In the genomic region with DNA sequence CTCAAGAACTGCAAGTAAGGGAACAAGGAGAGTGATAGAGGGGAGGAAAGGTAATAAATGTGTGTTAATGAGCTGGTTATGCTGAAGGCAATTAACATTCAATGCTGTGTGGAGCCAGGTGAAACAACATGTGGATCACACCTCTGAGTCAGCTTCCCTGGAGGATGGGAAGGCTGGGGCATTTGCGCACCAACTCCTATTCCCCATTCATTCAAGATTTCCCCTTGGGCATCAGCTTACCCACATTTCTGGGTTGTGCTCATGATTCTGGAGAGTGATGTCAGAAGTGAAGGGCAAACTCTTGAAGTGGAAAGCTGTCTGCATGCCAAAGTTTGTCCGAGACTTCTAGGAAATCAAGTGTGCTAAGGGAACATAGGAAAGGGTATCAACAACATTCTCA, we compare ENCODE assay signal across 22 cellular contexts.
DNase-seq lines count a peak whose midpoint lies in the region; ATAC-seq and TF ChIP-seq lines count a peak whose summit lies in the region.
"Had no signal": no experiment of that assay in that cellular context is flagged by ENCODE, and none has a peak within 500 bp of the region (broad histone marks: within the 10 kb centered on the region; RNA-seq: fewer than 3 reads in every experiment).

No MANE protein-coding gene starts in this region.

- H3K27me3 ChIP-seq in left lung, result no peaks in the 10 kb centered on the region
- H3K27me3 ChIP-seq: ascending aorta had no signal

- no peak for DNase-seq in activated T-cell treated with anti-CD3 and anti-CD28 coated beads, Interleukin-2, amount 50 U/mL, for 72 hours
- DNase-seq in activated T-cell treated with anti-CD3 and anti-CD28 coated beads for 4 hours (no peak), RPMI7951 (ENCODE audit: low read depth) (peak; percentile 45), left lung (no peak), GM10248 (ENCODE audit: extremely low spot score) (no peak), RWPE1 (ENCODE audit: low spot score) (no peak)
- DNase-seq in activated naive CD8-positive, alpha-beta T cell treated with anti-CD3 and anti-CD28 coated beads for 36 hours, result no peak
- DNase-seq: activated T-cell treated with anti-CD3 and anti-CD28 coated beads, Interleukin-2, amount 50 U/mL, for 4 hours; C1 segment of cervical spinal cord; central memory CD4-positive, alpha-beta T cell; DMS79; Karpas-422; left ventricle myocardium inferior; MV-4-11; naive thymus-derived CD4-positive, alpha-beta T cell; NCI-H1436 treated with DMSO at 0.1 percent for 48 hours; NCI-H2107; NCI-H82 had no signal

- peaks cover 56% of the 10 kb centered on the region for H3K4me1 Mint-ChIP-seq in activated T-cell treated with anti-CD3 and anti-CD28 coated beads, Interleukin-2, amount 50 U/mL, for 72 hours (ENCODE audit: low read depth)
- H3K4me1 Mint-ChIP-seq in activated naive CD8-positive, alpha-beta T cell treated with anti-CD3 and anti-CD28 coated beads for 36 hours, result peaks cover 37% of the 10 kb centered on the region

- H3K27me3 Mint-ChIP-seq in activated T-cell treated with anti-CD3 and anti-CD28 coated beads, Interleukin-2, amount 50 U/mL, for 72 hours (ENCODE audit: low read depth), result no peaks in the 10 kb centered on the region
- H3K27me3 Mint-ChIP-seq in activated naive CD8-positive, alpha-beta T cell treated with anti-CD3 and anti-CD28 coated beads for 36 hours, result no peaks in the 10 kb centered on the region
- H3K27me3 Mint-ChIP-seq: naive thymus-derived CD4-positive, alpha-beta T cell; progenitor cell of endocrine pancreas; type B pancreatic cell had no signal

- H3K36me3 ChIP-seq in left lung, result no peaks in the 10 kb centered on the region
- H3K36me3 ChIP-seq: ascending aorta, left ventricle myocardium inferior had no signal

- H3K36me3 Mint-ChIP-seq in activated T-cell treated with anti-CD3 and anti-CD28 coated beads, Interleukin-2, amount 50 U/mL, for 72 hours (ENCODE audit: insufficient read depth in 2 of 2), result peaks cover 2 to 5% of the 10 kb centered on the region in 2 donors
- peaks cover 9% of the 10 kb centered on the region for H3K36me3 Mint-ChIP-seq in activated naive CD8-positive, alpha-beta T cell treated with anti-CD3 and anti-CD28 coated beads for 36 hours
- H3K36me3 Mint-ChIP-seq: type B pancreatic cell had no signal

- POLR2A ChIA-PET in GM10248 (lab: Yijun Ruan, JAX) (no interaction called here), RWPE1 (lab: Yijun Ruan, JAX; ENCODE audit: low non-redundant PET) (no interaction called here)

- H3K4me3 Mint-ChIP-seq in activated T-cell treated with anti-CD3 and anti-CD28 coated beads, Interleukin-2, amount 50 U/mL, for 72 hours, result peak overlapping the region in 1 of 2 donors; percentile 5
- no peak overlapping the region for H3K4me3 Mint-ChIP-seq in activated naive CD8-positive, alpha-beta T cell treated with anti-CD3 and anti-CD28 coated beads for 36 hours
- H3K4me3 Mint-ChIP-seq: activated T-cell treated with anti-CD3 and anti-CD28 coated beads, Interleukin-2, amount 50 U/mL, for 4 hours; naive thymus-derived CD4-positive, alpha-beta T cell; type B pancreatic cell had no signal

- no peak for TF ChIP-seq CTCF in left lung (IDR thresholded peaks at IDR 0.05)
- TF ChIP-seq CTCF in GM10248 (IDR thresholded peaks at IDR 0.05; ENCODE audit: control extremely low read depth, extremely low read depth, low read depth, missing control alignments), result no peak
- TF ChIP-seq CTCF in RWPE1 (conservative IDR thresholded peaks at IDR 0.05; ENCODE audit: low read depth), result no peak

- no peaks in the 10 kb centered on the region for H3K4me1 ChIP-seq in left lung
- H3K4me1 ChIP-seq: ascending aorta, left ventricle myocardium inferior had no signal

- H3K4me3 ChIP-seq in left lung, result no peak overlapping the region
- H3K4me3 ChIP-seq: ascending aorta, left ventricle myocardium inferior had no signal

- intact Hi-C loops in left lung (cut with DNase I), result no loop called here

- peaks cover 2 to 5% of the 10 kb centered on the region in 2 donors for H3K9me3 Mint-ChIP-seq in activated T-cell treated with anti-CD3 and anti-CD28 coated beads, Interleukin-2, amount 50 U/mL, for 72 hours
- H3K9me3 Mint-ChIP-seq in activated naive CD8-positive, alpha-beta T cell treated with anti-CD3 and anti-CD28 coated beads for 36 hours, result peaks cover 10% of the 10 kb centered on the region
- H3K9me3 Mint-ChIP-seq: activated T-cell treated with anti-CD3 and anti-CD28 coated beads, Interleukin-2, amount 50 U/mL, for 4 hours; type B pancreatic cell had no signal

- peak overlapping the region; percentile 59 for H3K27ac Mint-ChIP-seq in activated T-cell treated with anti-CD3 and anti-CD28 coated beads, Interleukin-2, amount 50 U/mL, for 72 hours
- H3K27ac Mint-ChIP-seq in activated naive CD8-positive, alpha-beta T cell treated with anti-CD3 and anti-CD28 coated beads for 36 hours, result peak overlapping the region; percentile 74
- H3K27ac Mint-ChIP-seq: progenitor cell of endocrine pancreas, type B pancreatic cell had no signal

- CTCF ChIA-PET in GM10248 (lab: Yijun Ruan, JAX) (interaction anchor here (1.2 to 2.5 kb wide), 6 partner anchors 20 to 301 kb away, joined by 3 to 8 read pairs (median 4); no protein-coding TSS in a partner anchor), RWPE1 (lab: Yijun Ruan, JAX) (interaction anchor here (1.1 kb wide), 1 partner anchor 20 kb away, joined by 5 read pairs; no protein-coding TSS in a partner anchor)

- peak in 1 of 2 donors; percentile 21 for ATAC-seq in activated T-cell treated with anti-CD3 and anti-CD28 coated beads, Interleukin-2, amount 50 U/mL, for 72 hours (replicated peaks in 1 of 2)
- ATAC-seq in left lung, result peak; percentile 37
- ATAC-seq: activated T-cell treated with anti-CD3 and anti-CD28 coated beads, Interleukin-2, amount 50 U/mL, for 4 hours; naive thymus-derived CD4-positive, alpha-beta T cell; Right ventricle myocardium inferior had no signal

- H3K9me3 ChIP-seq in left lung, result no peaks in the 10 kb centered on the region
- H3K9me3 ChIP-seq: ascending aorta, left ventricle myocardium inferior had no signal

- H3K27ac ChIP-seq in left lung, result no peak overlapping the region
- H3K27ac ChIP-seq in RWPE1, result no peak overlapping the region
- H3K27ac ChIP-seq: ascending aorta, left ventricle myocardium inferior had no signal
